8 cellular contexts compared by ENCODE assay signal in genomic region chrX:103817502-103817901, GRCh38. TPM values are rescaled to one million over a fixed set of nuclear protein-coding genes. Genes with fewer than 3 reads are reported as not detected.
DNase-seq lines count a peak whose midpoint lies in the region; ATAC-seq, FAIRE-seq and TF ChIP-seq lines count a peak whose summit lies in the region.
"Had no signal": no experiment of that assay in that cellular context is flagged by ENCODE, and none has a peak within 500 bp of the region (broad histone marks: within the 10 kb centered on the region; RNA-seq: fewer than 3 reads in every experiment).

No MANE protein-coding gene starts in this region.

- TF ChIP-seq CTCF in GM20000 (IDR thresholded peaks at IDR 0.05; ENCODE audit: extremely low read depth, missing control alignments) (peak; percentile 15), keratinocyte (optimal IDR thresholded peaks at IDR 0.05 in 1 of 3, IDR thresholded peaks at IDR 0.05 in 1 of 3, conservative IDR thresholded peaks at IDR 0.05 in 1 of 3; ENCODE audit: extremely low read depth in 1 of 3, insufficient read depth in 2 of 3, low read length in 3 of 3) (peak in 2 of 3 experiments; percentile 37 to 42), type B pancreatic cell (conservative IDR thresholded peaks at IDR 0.05) (peak; percentile 93)

- no peaks in the 10 kb centered on the region for H3K9me3 Mint-ChIP-seq in type B pancreatic cell

- no peaks in the 10 kb centered on the region for H3K79me2 ChIP-seq in keratinocyte (ENCODE audit: control insufficient read depth, insufficient read depth, low read length)

- no peak overlapping the region for H3K27ac ChIP-seq in keratinocyte (ENCODE audit: control insufficient read depth, insufficient read depth, low read length)
- H3K27ac ChIP-seq: skin epidermis had no signal

- H3K36me3 ChIP-seq in adipocyte (ENCODE audit: control insufficient read depth, insufficient read depth, low read length, severe bottlenecking) (no peaks in the 10 kb centered on the region), keratinocyte (ENCODE audit: control insufficient read depth in 2 of 2, extremely low read depth in 1 of 2, insufficient read depth in 2 of 2, low read length in 2 of 2) (no peaks in the 10 kb centered on the region)

- H3K9me3 ChIP-seq in adipocyte (ENCODE audit: control insufficient read depth, low read length) (no peaks in the 10 kb centered on the region), keratinocyte (ENCODE audit: control insufficient read depth, low read depth, low read length) (no peaks in the 10 kb centered on the region)

- H3K9ac ChIP-seq in adipocyte (ENCODE audit: low read length) = no peak overlapping the region
- no peak overlapping the region for H3K9ac ChIP-seq in keratinocyte (ENCODE audit: control insufficient read depth, extremely low read depth, insufficient read depth, low read length)

- FAIRE-seq in keratinocyte (lab: Jason Lieb, UNC) = no peak

- H3K4me3 ChIP-seq in adipocyte (ENCODE audit: low read length) (no peak overlapping the region), keratinocyte (ENCODE audit: control insufficient read depth in 2 of 3, extremely low read depth in 1 of 3, insufficient read depth in 2 of 3, low read depth in 1 of 3, low read length in 3 of 3) (no peak overlapping the region)
- H3K4me3 ChIP-seq: skin epidermis had no signal

- dilution Hi-C loops in keratinocyte (cut with MboI; ENCODE audit: extremely low pct_ligation_motif_present, low sequenced_read_pairs) = no loop called here

- H4K20me1 ChIP-seq in keratinocyte (ENCODE audit: control insufficient read depth, extremely low read depth, insufficient read depth, low read length) = no peaks in the 10 kb centered on the region

- peaks cover 18% of the 10 kb centered on the region for H3K27me3 Mint-ChIP-seq in type B pancreatic cell

- no peak overlapping the region for H2AFZ ChIP-seq in keratinocyte (ENCODE audit: control insufficient read depth, low read length)

- no peaks in the 10 kb centered on the region for H3K4me1 Mint-ChIP-seq in type B pancreatic cell (ENCODE audit: unreplicated experiment)

- no peaks in the 10 kb centered on the region for H3K36me3 Mint-ChIP-seq in type B pancreatic cell

- H3K27me3 ChIP-seq in adipocyte (replicated peaks; ENCODE audit: control insufficient read depth, insufficient read depth, low read length) (peaks cover 17% of the 10 kb centered on the region), keratinocyte (ENCODE audit: control insufficient read depth, extremely low read depth, insufficient read depth, low read length) (no peaks in the 10 kb centered on the region)

- no peak overlapping the region for H3K27ac Mint-ChIP-seq in type B pancreatic cell

- DNase-seq in DMS53 (lab: John Stamatoyannopoulos, UW) (peak; percentile 71), GM20000 (ENCODE audit: low spot score) (peak; percentile 10), NCI-H2081 (lab: John Stamatoyannopoulos, UW) (peak; percentile 61 to 74), adipocyte (ENCODE audit: low read depth) (peak; percentile 79), keratinocyte (ENCODE audit: low read depth, low spot score) (no peak), type B pancreatic cell (ENCODE audit: extremely low spot score, unreplicated experiment) (no peak)

- H3K9me1 ChIP-seq in keratinocyte (ENCODE audit: control insufficient read depth, extremely low read depth, insufficient read depth, low read length) = no peaks in the 10 kb centered on the region

- no peak for ATAC-seq in GM18498 (IDR thresholded peaks at IDR 0.05; ENCODE audit: unreplicated experiment)

- H3K4me1 ChIP-seq in adipocyte (ENCODE audit: control insufficient read depth, insufficient read depth, low read length) = no peaks in the 10 kb centered on the region
- H3K4me1 ChIP-seq in keratinocyte (ENCODE audit: control insufficient read depth, extremely low read depth, insufficient read depth, low read length) = no peaks in the 10 kb centered on the region

- H3K4me2 ChIP-seq in keratinocyte (ENCODE audit: control insufficient read depth, extremely low read depth, insufficient read depth, low read depth, low read length) = no peak overlapping the region

- no peak overlapping the region for H3K4me3 Mint-ChIP-seq in type B pancreatic cell

RNA-seq across cellular contexts. Expression of gene RAB9B, which starts 14.6 kb away (rescaled TPM):
- polyA plus RNA-seq in keratinocyte = 0.23 to 0.28 TPM (median 0.24 TPM) in 3 replicates
- not detected for polyA plus RNA-seq in keratinocyte (2011; ENCODE audit: low read depth)
- polyA plus RNA-seq in keratinocyte (2011; cell fraction: cytosol; rRNA removed) = 0.16 and 0.17 TPM in 2 replicates
- 0.23 and 0.36 TPM in 2 replicates for polyA plus RNA-seq in keratinocyte (2011; cell fraction: nucleus; rRNA removed)
- 0.07 and 0.25 TPM in 2 replicates for polyA plus RNA-seq in keratinocyte (2012; ENCODE audit: low replicate concordance)
- polyA minus RNA-seq in keratinocyte = 0.13 to 0.26 TPM in 2 of 3 replicates, not detected in the other
- not detected for polyA minus RNA-seq in keratinocyte (2011; cell fraction: cytosol; rRNA and poly(A)+ RNA removed)
- 0.11 and 0.54 TPM in 2 replicates for polyA minus RNA-seq in keratinocyte (2011; cell fraction: nucleus; rRNA and poly(A)+ RNA removed)
- 1.4 and 2.8 TPM in 2 replicates for total RNA-seq in type B pancreatic cell (ENCODE audit: low replicate concordance)

RNA-seq across cellular contexts. Expression of gene PLP1, which starts 40.9 kb away (rescaled TPM):
- not detected in 3 replicates for polyA plus RNA-seq in keratinocyte
- polyA plus RNA-seq in keratinocyte (2011; ENCODE audit: low read depth) = not detected
- polyA plus RNA-seq in keratinocyte (2011; cell fraction: cytosol; rRNA removed) = 0.06 TPM in 1 of 2 replicates, not detected in the other
- polyA plus RNA-seq in keratinocyte (2011; cell fraction: nucleus; rRNA removed) = 0.11 TPM in 1 of 2 replicates, not detected in the other
- polyA plus RNA-seq in keratinocyte (2012; ENCODE audit: low replicate concordance) = not detected in 2 replicates
- polyA minus RNA-seq in keratinocyte = not detected in 3 replicates
- polyA minus RNA-seq in keratinocyte (2011; cell fraction: cytosol; rRNA and poly(A)+ RNA removed) = not detected
- polyA minus RNA-seq in keratinocyte (2011; cell fraction: nucleus; rRNA and poly(A)+ RNA removed) = not detected in 2 replicates
- 0.64 and 55.3 TPM in 2 replicates for total RNA-seq in type B pancreatic cell (ENCODE audit: low replicate concordance)

Comparison
In these comparisons a context has a peak if more than half of its experiments do, and no peak if none do; other contexts are left out.
1. DNase-seq: peak in DMS53 (single experiment), GM20000 (single experiment), NCI-H2081 (2 of 2) and adipocyte (single experiment); none in keratinocyte (single experiment) and type B pancreatic cell (single experiment).
2. CTCF ChIP-seq: peak in every context shown above with its lines; median percentile 93 in type B pancreatic cell; 40 in keratinocyte; 15 in GM20000.